In genomic region chr11:65278351-65278750, GRCh38 we compare ENCODE assay signal across 20 cellular contexts. TPM values are rescaled to one million over a fixed set of nuclear protein-coding genes. Genes with fewer than 3 reads are reported as not detected.
DNase-seq lines count a peak whose midpoint lies in the region; ATAC-seq and TF ChIP-seq lines count a peak whose summit lies in the region.
"Had no signal": no experiment of that assay in that cellular context is flagged by ENCODE, and none has a peak within 500 bp of the region (broad histone marks: within the 10 kb centered on the region; RNA-seq: fewer than 3 reads in every experiment).

No MANE protein-coding gene starts in this region.

- H3K4me2 ChIP-seq in mesendoderm (ENCODE audit: low read length), result no peak overlapping the region
- H3K4me2 ChIP-seq: BLaER1 had no signal

- H3K56ac ChIP-seq in mesendoderm (ENCODE audit: low read length), result no peak overlapping the region

- POLR2A ChIA-PET in AG04450 (lab: Yijun Ruan, JAX), result interaction anchor here (0.9 to 2.0 kb wide), 2 partner anchors 16 to 38 kb away, joined by 3 to 14 read pairs; partner anchors contain the start of genes CDC42EP2 and POLA2

- H4K5ac ChIP-seq in mesendoderm (ENCODE audit: low read length), result no peak overlapping the region

- H3K23ac ChIP-seq in mesendoderm (ENCODE audit: low read length), result no peak overlapping the region

- TF ChIP-seq CTCF in AG04450 (IDR thresholded peaks at IDR 0.05; ENCODE audit: low read depth, low read length), result no peak

- H3K79me2 ChIP-seq in mesendoderm (ENCODE audit: control insufficient read depth, insufficient read depth, low read length), result no peaks in the 10 kb centered on the region
- H3K79me2 ChIP-seq: parathyroid adenoma had no signal

- intact Hi-C loops in posterior cingulate gyrus (cut with DNase I), result no loop called here

- H2BK15ac ChIP-seq in mesendoderm (replicated peaks; ENCODE audit: low read depth), result no peak overlapping the region

- H3K4me1 ChIP-seq in HUES6 (ENCODE audit: control insufficient read depth, insufficient read depth, low read length) (no peaks in the 10 kb centered on the region; the same call in 1 of the 2 replicates), mesendoderm (ENCODE audit: control insufficient read depth, low read depth, low read length) (no peaks in the 10 kb centered on the region)
- H3K4me1 ChIP-seq: parathyroid adenoma, testis had no signal

- WGBS in mesendoderm (ENCODE audit: extremely low coverage, insufficient coverage, low lambda C conversion rate), result no CpG with 5 or more reads among the region's 2 CpGs

- H2BK5ac ChIP-seq in mesendoderm (ENCODE audit: low read length), result no peak overlapping the region

- no peak overlapping the region for H3K18ac ChIP-seq in mesendoderm (ENCODE audit: low read length)

- peak overlapping the region; percentile 84 for H3K27ac ChIP-seq in AG04450 (ENCODE audit: low read depth, low read length)
- H3K27ac ChIP-seq in HUES6 (ENCODE audit: low read depth, low read length), result peak overlapping the region; percentile 61; the same call in 1 of the 2 replicates
- no peak overlapping the region for H3K27ac ChIP-seq in mesendoderm (ENCODE audit: low read depth, low read length)
- H3K27ac ChIP-seq: BLaER1, HL-60, parathyroid adenoma, testis had no signal

- DNase-seq in AG04450 (ENCODE audit: low read depth, low spot score) (no peak), astrocyte of the hippocampus (ENCODE audit: low read depth, low spot score) (peak; percentile 52), mesendoderm (peak; percentile 55), posterior cingulate gyrus (no peak)
- DNase-seq in stimulated activated CD4-positive, alpha-beta T cell treated with anti-CD3 and anti-CD28 coated beads, Interleukin-4, amount 100 ng/mL, for 4 hours, result no peak
- no peak for DNase-seq in activated CD4-positive, alpha-beta T cell treated with anti-CD3 and anti-CD28 coated beads, Interleukin-2, amount 50 U/mL, for 48 hours
- DNase-seq: activated CD4-positive, alpha-beta T cell treated with anti-CD3 and anti-CD28 coated beads for 4 hours; activated T-cell treated with anti-CD3 and anti-CD28 coated beads, Interleukin-2, amount 50 U/mL, for 48 hours; DMS79 treated with DMSO at 0.1 percent for 48 hours; effector CD4-positive, alpha-beta T cell; foreskin melanocyte; immature natural killer cell; NCI-H187; NCI-H510A treated with DMSO at 0.1 percent for 48 hours; testis had no signal

- H3K4me3 ChIP-seq in AG04450 (ENCODE audit: low read depth, low read length) (no peak overlapping the region), HUES6 (ENCODE audit: low read depth, low read length) (no peak overlapping the region), mesendoderm (ENCODE audit: low read length) (no peak overlapping the region)
- H3K4me3 ChIP-seq: BLaER1, testis had no signal

- H3K36me3 ChIP-seq in HUES6 (ENCODE audit: control insufficient read depth, insufficient read depth, low read length) (peaks cover 81% of the 10 kb centered on the region), mesendoderm (ENCODE audit: control insufficient read depth, insufficient read depth, low read length) (peaks cover 6% of the 10 kb centered on the region)

- no peak overlapping the region for H4K8ac ChIP-seq in mesendoderm (ENCODE audit: low read depth, low read length)

- H2AK5ac ChIP-seq in mesendoderm (ENCODE audit: low read length), result no peak overlapping the region

- no peaks in the 10 kb centered on the region for H3K9me3 ChIP-seq in AG04450 (ENCODE audit: control insufficient read depth, insufficient read depth, low read length)
- H3K9me3 ChIP-seq in HUES6 (ENCODE audit: control insufficient read depth, insufficient read depth, low read depth, low read length), result no peaks in the 10 kb centered on the region
- H3K9me3 ChIP-seq: BLaER1, testis had no signal

- no peak for ATAC-seq in HG02981 (IDR thresholded peaks at IDR 0.05; ENCODE audit: unreplicated experiment)

- H3K79me1 ChIP-seq in mesendoderm (ENCODE audit: low read length), result no peaks in the 10 kb centered on the region

- H3K9ac ChIP-seq in HUES6 (ENCODE audit: low read length) (no peak overlapping the region), mesendoderm (ENCODE audit: low read length) (no peak overlapping the region)
- H3K9ac ChIP-seq: BLaER1, parathyroid adenoma had no signal

- no peak overlapping the region for H2BK120ac ChIP-seq in mesendoderm (ENCODE audit: low read depth, low read length)

- no peaks in the 10 kb centered on the region for H3K27me3 ChIP-seq in AG04450 (ENCODE audit: control insufficient read depth, insufficient read depth, low read length)
- no peaks in the 10 kb centered on the region for H3K27me3 ChIP-seq in HUES6 (ENCODE audit: control insufficient read depth, insufficient read depth, low read length)
- no peaks in the 10 kb centered on the region for H3K27me3 ChIP-seq in mesendoderm (ENCODE audit: insufficient read depth, low read length, poor library complexity)
- H3K27me3 ChIP-seq: BLaER1, testis had no signal

- H3K4ac ChIP-seq in mesendoderm (ENCODE audit: low read depth, low read length), result no peak overlapping the region

- CTCF ChIA-PET in AG04450 (lab: Charles Lee), result interaction anchor here (0.8 to 11.5 kb wide), 3 partner anchors 35 to 233 kb away, joined by 3 to 506 read pairs (median 271); partner anchors contain the start of genes CDC42EP2 and DPF2

RNA-seq across cellular contexts. Expression of gene POLA2, which starts 16.6 kb away (rescaled TPM):
- 10.4 and 14.1 TPM in 2 replicates for polyA plus RNA-seq in AG04450 (2011; rRNA removed)
- 8.3 and 13.0 TPM in 2 replicates for polyA minus RNA-seq in AG04450 (2011; rRNA and poly(A)+ RNA removed)
- 15.3 TPM for polyA plus RNA-seq in mesendoderm (2013, experiment 1 of 2)
- polyA plus RNA-seq in mesendoderm (2013, experiment 2 of 2), result 15.6 TPM

RNA-seq across cellular contexts. Expression of gene CDC42EP2, which starts 36.3 kb away (rescaled TPM):
- 14.3 and 21.1 TPM in 2 replicates for polyA plus RNA-seq in AG04450 (2011; rRNA removed)
- 26.3 and 36.9 TPM in 2 replicates for polyA minus RNA-seq in AG04450 (2011; rRNA and poly(A)+ RNA removed)
- 6.5 TPM for polyA plus RNA-seq in mesendoderm (2013, experiment 1 of 2)
- polyA plus RNA-seq in mesendoderm (2013, experiment 2 of 2), result 6.8 TPM
- polyA plus RNA-seq: immature natural killer cell had no signal

RNA-seq across cellular contexts. Expression of gene DPF2, which starts 55.3 kb away (rescaled TPM):
- 43.7 and 52.0 TPM in 2 replicates for polyA plus RNA-seq in AG04450 (2011; rRNA removed)
- polyA minus RNA-seq in AG04450 (2011; rRNA and poly(A)+ RNA removed), result 49.2 and 58.5 TPM in 2 replicates
- 57.1 TPM for polyA plus RNA-seq in mesendoderm (2013, experiment 1 of 2)
- polyA plus RNA-seq in mesendoderm (2013, experiment 2 of 2), result 57.4 TPM

Comparison
In these comparisons a context has a peak if more than half of its experiments do, and no peak if none do; other contexts are left out.
1. DNase-seq: peak in astrocyte of the hippocampus (single experiment) and mesendoderm (single experiment); none in AG04450 (single experiment), posterior cingulate gyrus (0 of 10), stimulated activated CD4-positive, alpha-beta T cell treated with anti-CD3 and anti-CD28 coated beads, Interleukin-4, amount 100 ng/mL, for 4 hours (0 of 2) and activated CD4-positive, alpha-beta T cell treated with anti-CD3 and anti-CD28 coated beads, Interleukin-2, amount 50 U/mL, for 48 hours (0 of 2).